Comparison of ENCODE assay signal across 11 cellular contexts in the genomic region with DNA sequence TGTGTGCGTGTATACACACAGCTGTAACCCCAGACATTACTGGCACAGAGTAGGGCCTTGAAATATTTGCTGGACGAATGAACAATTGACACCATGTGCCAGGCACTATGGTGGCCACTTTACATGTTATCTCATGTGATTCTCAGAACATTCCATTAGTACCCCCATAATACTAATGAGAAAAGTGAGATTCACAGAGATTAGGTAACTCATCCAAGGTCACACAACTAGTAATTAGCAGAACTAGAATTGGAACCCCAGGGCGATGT. TPM values are rescaled to one million over a fixed set of nuclear protein-coding genes. Genes with fewer than 3 reads are reported as not detected.
DNase-seq lines count a peak whose midpoint lies in the region; ATAC-seq and TF ChIP-seq lines count a peak whose summit lies in the region.
"Had no signal": no experiment of that assay in that cellular context is flagged by ENCODE, and none has a peak within 500 bp of the region (broad histone marks: within the 10 kb centered on the region; RNA-seq: fewer than 3 reads in every experiment).

No MANE protein-coding gene starts in this region.

- peak overlapping the region; percentile 77 for H3K4me3 Mint-ChIP-seq in stimulated activated naive CD8-positive, alpha-beta T cell treated with anti-CD3 and anti-CD28 coated beads, Interleukin-15, Interleukin-2, amounts not matched to agents 100 ng/mL and 50 ng/mL, for 24 hours
- H3K4me3 Mint-ChIP-seq in naive thymus-derived CD4-positive, alpha-beta T cell = peak overlapping the region in 5 of 10 donors; percentile 80 to 91 (median 89)

- POLR2A ChIA-PET in naive thymus-derived CD4-positive, alpha-beta T cell (lab: Charles Lee) = interaction anchor here (1.0 to 4.2 kb wide), 6 partner anchors 12 to 210 kb away, joined by 3 to 22 read pairs (median 5); a partner anchor contains a TSS

- no peak for ATAC-seq in stimulated activated naive CD8-positive, alpha-beta T cell treated with anti-CD3 and anti-CD28 coated beads, Interleukin-15, Interleukin-2, amounts not matched to agents 100 U/mL and 50 U/mL, for 24 hours
- ATAC-seq in naive thymus-derived CD4-positive, alpha-beta T cell = no peak
- no peak for ATAC-seq in GM21737 (IDR thresholded peaks at IDR 0.05; ENCODE audit: unreplicated experiment)

- H3K27me3 ChIP-seq in adipocyte (replicated peaks; ENCODE audit: control insufficient read depth, insufficient read depth, low read length) = no peaks in the 10 kb centered on the region
- H3K27me3 ChIP-seq in naive thymus-derived CD4-positive, alpha-beta T cell (ENCODE audit: control insufficient read depth in 2 of 2, insufficient read depth in 2 of 2, low read length in 2 of 2) = no peaks in the 10 kb centered on the region
- peaks cover 0 to 4% (median 0%) of the 10 kb centered on the region in 3 donors for H3K27me3 ChIP-seq in stomach
- no peaks in the 10 kb centered on the region for H3K27me3 ChIP-seq in vagina
- H3K27me3 ChIP-seq: pancreas, uterus had no signal

- no peak overlapping the region for H3K9ac ChIP-seq in adipocyte (ENCODE audit: low read length)

- no peaks in the 10 kb centered on the region for H3K9me3 Mint-ChIP-seq in stimulated activated naive CD8-positive, alpha-beta T cell treated with anti-CD3 and anti-CD28 coated beads, Interleukin-15, Interleukin-2, amounts not matched to agents 100 ng/mL and 50 ng/mL, for 24 hours
- no peaks in the 10 kb centered on the region for H3K9me3 Mint-ChIP-seq in naive thymus-derived CD4-positive, alpha-beta T cell

- intact Hi-C loops in naive thymus-derived CD4-positive, alpha-beta T cell (cut with micrococcal nuclease) = loop anchor here (1.0 to 2.0 kb wide), 6 partner anchors 42 to 238 kb away; a partner anchor contains a TSS
- intact Hi-C loops in stomach (cut with DNase I; ENCODE audit: low total_unique reads) (no loop called here), vagina (cut with DNase I) (loop anchor here (5.0 kb wide), 1 partner anchor 33 kb away; a partner anchor contains a TSS)

- no peak for TF ChIP-seq EP300 in stomach (IDR thresholded peaks at IDR 0.05)

- TF ChIP-seq CTCF in stomach (IDR thresholded peaks at IDR 0.05) (no peak), vagina (IDR thresholded peaks at IDR 0.05) (no peak)

- no peaks in the 10 kb centered on the region for H3K36me3 ChIP-seq in adipocyte (ENCODE audit: control insufficient read depth, insufficient read depth, low read length, severe bottlenecking)
- H3K36me3 ChIP-seq in naive thymus-derived CD4-positive, alpha-beta T cell (ENCODE audit: control insufficient read depth in 2 of 3, insufficient read depth in 3 of 3, low read length in 3 of 3) = peaks cover 0 to 7% (median 0%) of the 10 kb centered on the region in 3 experiments
- H3K36me3 ChIP-seq in stomach = no peaks in the 10 kb centered on the region
- H3K36me3 ChIP-seq in vagina = no peaks in the 10 kb centered on the region
- H3K36me3 ChIP-seq: pancreas, uterus had no signal

- peaks cover 14% of the 10 kb centered on the region for H3K4me1 Mint-ChIP-seq in stimulated activated naive CD8-positive, alpha-beta T cell treated with anti-CD3 and anti-CD28 coated beads, Interleukin-15, Interleukin-2, amounts not matched to agents 100 ng/mL and 50 ng/mL, for 24 hours (ENCODE audit: low read depth)
- peaks cover 8 to 15% (median 11%) of the 10 kb centered on the region in 7 donors for H3K4me1 Mint-ChIP-seq in naive thymus-derived CD4-positive, alpha-beta T cell

- TF ChIP-seq POLR2A in stomach (IDR thresholded peaks at IDR 0.05) (no peak), vagina (IDR thresholded peaks at IDR 0.05) (no peak)

- H3K27ac ChIP-seq in naive thymus-derived CD4-positive, alpha-beta T cell (ENCODE audit: low read depth, low read length) = no peak overlapping the region
- H3K27ac ChIP-seq in stomach (no peak overlapping the region), vagina (no peak overlapping the region)
- H3K27ac ChIP-seq: pancreas, uterus had no signal

- peaks cover 12% of the 10 kb centered on the region for H3K27me3 Mint-ChIP-seq in stimulated activated naive CD8-positive, alpha-beta T cell treated with anti-CD3 and anti-CD28 coated beads, Interleukin-15, Interleukin-2, amounts not matched to agents 100 ng/mL and 50 ng/mL, for 24 hours
- H3K27me3 Mint-ChIP-seq in naive thymus-derived CD4-positive, alpha-beta T cell = peaks cover 0 to 15% (median 0%) of the 10 kb centered on the region in 5 donors

- H3K36me3 Mint-ChIP-seq in stimulated activated naive CD8-positive, alpha-beta T cell treated with anti-CD3 and anti-CD28 coated beads, Interleukin-15, Interleukin-2, amounts not matched to agents 100 ng/mL and 50 ng/mL, for 24 hours (ENCODE audit: low read depth) = no peaks in the 10 kb centered on the region
- no peaks in the 10 kb centered on the region for H3K36me3 Mint-ChIP-seq in naive thymus-derived CD4-positive, alpha-beta T cell

- CTCF ChIA-PET in naive thymus-derived CD4-positive, alpha-beta T cell (lab: Charles Lee) = interaction anchor here (0.6 to 2.4 kb wide), 9 partner anchors 8 to 238 kb away, joined by 3 to 15 read pairs (median 6); no protein-coding TSS in a partner anchor

- peak overlapping the region; percentile 29 for H3K4me3 ChIP-seq in adipocyte (ENCODE audit: low read length)
- peak overlapping the region; percentile 25 for H3K4me3 ChIP-seq in naive thymus-derived CD4-positive, alpha-beta T cell (ENCODE audit: low read length)
- peak overlapping the region in 1 of 4 donors; percentile 64 for H3K4me3 ChIP-seq in stomach
- peak overlapping the region in 1 of 2 donors; percentile 53 for H3K4me3 ChIP-seq in vagina

- H3K9me3 ChIP-seq in adipocyte (ENCODE audit: control insufficient read depth, low read length) = no peaks in the 10 kb centered on the region
- no peaks in the 10 kb centered on the region for H3K9me3 ChIP-seq in naive thymus-derived CD4-positive, alpha-beta T cell (ENCODE audit: control insufficient read depth in 2 of 3, low read length in 3 of 3)
- H3K9me3 ChIP-seq in stomach = no peaks in the 10 kb centered on the region
- H3K9me3 ChIP-seq in vagina = no peaks in the 10 kb centered on the region
- H3K9me3 ChIP-seq: pancreas, uterus had no signal

- peak overlapping the region; percentile 8 for H3K27ac Mint-ChIP-seq in stimulated activated naive CD8-positive, alpha-beta T cell treated with anti-CD3 and anti-CD28 coated beads, Interleukin-15, Interleukin-2, amounts not matched to agents 100 ng/mL and 50 ng/mL, for 24 hours
- peak overlapping the region in 3 of 9 donors; percentile 52 to 82 (median 61) for H3K27ac Mint-ChIP-seq in naive thymus-derived CD4-positive, alpha-beta T cell

- peaks cover 37% of the 10 kb centered on the region for H3K4me1 ChIP-seq in adipocyte (ENCODE audit: control insufficient read depth, insufficient read depth, low read length)
- peaks cover 12 to 15% of the 10 kb centered on the region in 2 donors for H3K4me1 ChIP-seq in naive thymus-derived CD4-positive, alpha-beta T cell (ENCODE audit: control insufficient read depth in 2 of 2, insufficient read depth in 2 of 2, low read length in 2 of 2)
- peaks cover 22 to 53% (median 36%) of the 10 kb centered on the region in 4 donors for H3K4me1 ChIP-seq in stomach
- peaks cover 24% of the 10 kb centered on the region for H3K4me1 ChIP-seq in vagina

- 31 to 44% (median 39%) methylated on average over 3 of the region's 3 CpGs for WGBS in stomach, 5 donors

- no peak for DNase-seq in stimulated activated naive CD8-positive, alpha-beta T cell treated with anti-CD3 and anti-CD28 coated beads, Interleukin-15, Interleukin-2, amounts not matched to agents 100 U/mL and 50 U/mL, for 24 hours
- no peak for DNase-seq in adipocyte (ENCODE audit: low read depth)
- no peak for DNase-seq in naive thymus-derived CD4-positive, alpha-beta T cell
- no peak for DNase-seq in amniotic stem cell (lab: John Stamatoyannopoulos, UW)
- no peak for DNase-seq in stomach
- DNase-seq in vagina (ENCODE audit: extremely low spot score in 2 of 2) = no peak
- DNase-seq: NCI-H187 treated with DMSO at 0.1 percent for 48 hours had no signal

RNA-seq across cellular contexts. Expression of a gene that starts 2.0 kb away (rescaled TPM):
- 10 to 100 TPM in 3 of 5 experiments, 1 to 10 TPM in 2; 4.3 to 88.1 (median 11.0) TPM for total RNA-seq in naive thymus-derived CD4-positive, alpha-beta T cell
- polyA plus RNA-seq in naive thymus-derived CD4-positive, alpha-beta T cell = under 1 TPM; 0.48 to 0.78 TPM
- 100 to 1,000 TPM in 1 of 5 donors, 10 to 100 TPM in 4; 13.2 to 156 (median 24.0) TPM for total RNA-seq in stomach
- 10 to 100 TPM in 1 of 3 donors, 1 to 10 TPM in 2; 8.5 to 25.7 (median 9.5) TPM for polyA plus RNA-seq in stomach
- 17.4 TPM for total RNA-seq in vagina

RNA-seq across cellular contexts. Expression of a gene that starts 4.1 kb away (rescaled TPM):
- total RNA-seq in naive thymus-derived CD4-positive, alpha-beta T cell = under 1 TPM in 2 of 5 experiments, not detected in 3; 0.58 to 0.73 TPM
- not detected for polyA plus RNA-seq in naive thymus-derived CD4-positive, alpha-beta T cell
- total RNA-seq in stomach (10 to 100 TPM in 3 of 5 donors, 1 to 10 TPM in 1, not detected in 1; 1.3 to 25.5 (median 14.5) TPM), vagina (2.5 TPM)
- 1 to 10 TPM; 3.9 to 6.8 (median 4.0) TPM for polyA plus RNA-seq in stomach

RNA-seq across cellular contexts. Expression of a gene that starts 6.2 kb away (rescaled TPM):
- total RNA-seq in naive thymus-derived CD4-positive, alpha-beta T cell = 100 to 1,000 TPM in 1 of 5 experiments, 10 to 100 TPM in 4; 67.1 to 133 (median 73.0) TPM
- 10 to 100 TPM; 59.4 to 97.9 TPM for polyA plus RNA-seq in naive thymus-derived CD4-positive, alpha-beta T cell
- total RNA-seq in stomach (100 to 1,000 TPM in 2 of 5 donors, 10 to 100 TPM in 3; 36.8 to 304 (median 89.7) TPM), vagina (78.1 TPM)
- polyA plus RNA-seq in stomach = 10 to 100 TPM; 32.8 to 44.3 (median 38.7) TPM

RNA-seq across cellular contexts. Expression of a gene that starts 13.1 kb away (rescaled TPM):
- total RNA-seq in naive thymus-derived CD4-positive, alpha-beta T cell = 1 to 10 TPM; 2.6 to 9.1 (median 7.5) TPM
- polyA plus RNA-seq in naive thymus-derived CD4-positive, alpha-beta T cell = under 1 TPM in 1 of 2 donors, not detected in 1; 0.07 TPM
- total RNA-seq in stomach (100 to 1,000 TPM in 2 of 5 donors, 10 to 100 TPM in 3; 11.6 to 133 (median 57.2) TPM), vagina (21.6 TPM)
- polyA plus RNA-seq in stomach = 10 to 100 TPM; 20.4 to 44.6 (median 37.1) TPM

RNA-seq across cellular contexts. Expression of a gene that starts 15.5 kb away (rescaled TPM):
- total RNA-seq in naive thymus-derived CD4-positive, alpha-beta T cell = 10 to 100 TPM in 1 of 5 experiments, 1 to 10 TPM in 3, under 1 TPM in 1; 0.89 to 66.0 (median 1.8) TPM
- polyA plus RNA-seq in naive thymus-derived CD4-positive, alpha-beta T cell = not detected
- total RNA-seq in stomach (100 to 1,000 TPM in 1 of 5 donors, 10 to 100 TPM in 4; 11.4 to 492 (median 39.4) TPM), vagina (19.2 TPM)
- 10 to 100 TPM; 17.2 to 59.7 (median 21.5) TPM for polyA plus RNA-seq in stomach
